8 cellular contexts compared by ENCODE assay signal in the genomic region with DNA sequence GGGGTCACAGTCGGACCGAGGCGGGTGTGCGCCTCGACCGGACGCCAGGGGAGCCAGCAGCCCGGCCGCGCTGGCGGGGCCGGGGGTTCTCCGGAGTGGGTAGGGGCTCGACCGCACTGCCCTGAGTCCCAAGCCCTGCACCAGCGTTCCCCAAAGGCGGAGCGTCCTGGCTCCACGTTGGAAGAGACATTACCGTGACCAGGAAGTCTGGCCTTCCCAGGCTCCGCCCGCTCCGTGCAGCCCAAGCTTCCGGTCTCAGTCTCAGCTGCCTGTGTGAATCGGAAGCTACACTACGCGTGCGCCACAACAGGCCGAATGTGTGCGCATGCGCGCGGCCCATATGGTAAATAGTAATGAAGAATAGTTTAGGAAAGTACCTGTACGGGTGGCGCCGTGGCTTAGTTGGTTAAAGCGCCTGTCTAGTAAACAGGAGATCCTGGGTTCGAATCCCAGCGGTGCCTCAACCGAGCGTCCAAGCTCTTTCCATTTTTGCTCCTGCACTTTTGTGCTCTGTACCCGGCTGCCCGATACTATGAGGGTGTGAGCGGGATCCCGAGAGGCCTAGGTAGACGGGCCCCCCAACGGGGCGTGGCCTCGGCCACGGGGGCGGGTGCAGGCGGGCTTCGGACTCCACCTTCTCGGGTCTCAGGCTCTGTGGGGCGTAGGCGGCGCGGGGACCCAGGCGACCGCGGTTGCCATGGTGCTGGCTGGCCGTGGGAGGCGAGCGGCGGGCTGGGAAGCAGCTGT.
A peak's percentile ranks its signal among the peaks of the same experiment; 100 is the strongest.
DNase-seq lines count a peak whose midpoint lies in the region; ATAC-seq and TF ChIP-seq lines count a peak whose summit lies in the region.

No MANE protein-coding gene starts in this region.

- H3K4me3 ChIP-seq in AG09309 (ENCODE audit: control insufficient read depth, low read depth, low read length), result peak overlapping the region; percentile 62

- peak; percentile 25 for TF ChIP-seq CTCF in AG09309 (IDR thresholded peaks at IDR 0.05; ENCODE audit: control insufficient read depth, insufficient read depth, low read depth, low read length, missing control alignments)

- DNase-seq in AG09309 (ENCODE audit: low read depth), result peak; percentile 95
- DNase-seq in NCI-H226, result peak; percentile 97
- DNase-seq in activated CD4-positive, CD25-positive, alpha-beta regulatory T cell (lab: John Stamatoyannopoulos, UW), result peak; percentile 87 to 100 (median 94)
- peak; percentile 98 for DNase-seq in cerebellar cortex (ENCODE audit: low spot score)
- peak; percentile 100 for DNase-seq in islet precursor cell
- DNase-seq in stimulated activated CD4-positive, alpha-beta T cell treated with anti-CD3 and anti-CD28 coated beads, Interleukin-12 subunit alpha, Interleukin-12 subunit beta, amount 100 ng/mL, for 48 hours (ENCODE audit: low read depth in 2 of 3, low spot score in 1 of 3), result peak; percentile 96 to 98 (median 97)

- ATAC-seq in GM18909 (IDR thresholded peaks at IDR 0.05; ENCODE audit: poor library complexity, unreplicated experiment) (peak; percentile 83), HG03175 (IDR thresholded peaks at IDR 0.05; ENCODE audit: unreplicated experiment) (peak; percentile 86)

Comparison
In these comparisons a context has a peak if more than half of its experiments do, and no peak if none do; other contexts are left out.
1. Peak in every context shown above with its lines: DNase-seq, ATAC-seq and H3K4me3 ChIP-seq.